26 cellular contexts compared by ENCODE assay signal in genomic region chr16:29989111-29989858, GRCh38. TPM values are rescaled to one million over a fixed set of nuclear protein-coding genes. Genes with fewer than 3 reads are reported as not detected.
DNase-seq lines count a peak whose midpoint lies in the region; ATAC-seq and TF ChIP-seq lines count a peak whose summit lies in the region.
"Had no signal": no experiment of that assay in that cellular context is flagged by ENCODE, and none has a peak within 500 bp of the region (broad histone marks: within the 10 kb centered on the region; RNA-seq: fewer than 3 reads in every experiment).

No MANE protein-coding gene starts in this region.

- TF ChIP-seq POLR2A in transverse colon (IDR thresholded peaks at IDR 0.05), result no peak

- H3K27me3 Mint-ChIP-seq in activated CD8-positive, alpha-beta T cell treated with anti-CD3 and anti-CD28 coated beads, Interleukin-2, amount 10 ng/mL, durations not matched to agents 7 days and 5 days (ENCODE audit: low read depth), result no peaks in the 10 kb centered on the region
- H3K27me3 Mint-ChIP-seq in activated CD8-positive, alpha-beta T cell treated with anti-CD3 and anti-CD28 coated beads for 36 hours, result no peaks in the 10 kb centered on the region
- no peaks in the 10 kb centered on the region for H3K27me3 Mint-ChIP-seq in WTC11 (ENCODE audit: low read depth)
- H3K27me3 Mint-ChIP-seq: naive thymus-derived CD4-positive, alpha-beta T cell had no signal

- peak overlapping the region in 1 of 2 donors; percentile 76 for H3K27ac ChIP-seq in lung (ENCODE audit: low read depth in 1 of 2, low read length in 1 of 2)
- H3K27ac ChIP-seq in transverse colon, result peak overlapping the region; percentile 59 to 74 (median 60)
- H3K27ac ChIP-seq: A549, PC-9, right lobe of liver had no signal

- no peak overlapping the region for H3K4me3 ChIP-seq in lung
- H3K4me3 ChIP-seq in transverse colon, result no peak overlapping the region
- H3K4me3 ChIP-seq: A549, dorsolateral prefrontal cortex, PC-9, right lobe of liver had no signal

- H3K9me3 ChIP-seq in lung (ENCODE audit: control insufficient read depth in 2 of 2, insufficient read depth in 1 of 2, low read length in 1 of 2) (no peaks in the 10 kb centered on the region), transverse colon (no peaks in the 10 kb centered on the region)
- H3K9me3 ChIP-seq: A549, BE2C, right lobe of liver had no signal

- H3K4me1 ChIP-seq in lung (ENCODE audit: control insufficient read depth in 2 of 2, insufficient read depth in 2 of 2, low read length in 2 of 2) (peaks cover 0 to 11% of the 10 kb centered on the region in 2 donors), transverse colon (peaks cover 0 to 26% (median 10%) of the 10 kb centered on the region in 4 donors)
- H3K4me1 ChIP-seq: A549, BE2C had no signal

- peak overlapping the region; percentile 20 for H3K27ac Mint-ChIP-seq in activated CD8-positive, alpha-beta T cell treated with anti-CD3 and anti-CD28 coated beads, Interleukin-2, amount 10 ng/mL, durations not matched to agents 7 days and 5 days
- no peak overlapping the region for H3K27ac Mint-ChIP-seq in activated CD8-positive, alpha-beta T cell treated with anti-CD3 and anti-CD28 coated beads for 36 hours
- peak overlapping the region; percentile 74; the same call in 1 of the 2 replicates for H3K27ac Mint-ChIP-seq in WTC11

- TF ChIP-seq CTCF in activated CD8-positive, alpha-beta T cell treated with anti-CD3 and anti-CD28 coated beads for 36 hours (IDR thresholded peaks at IDR 0.05), result no peak
- TF ChIP-seq CTCF in WTC11 (IDR thresholded peaks at IDR 0.05), result no peak
- no peak for TF ChIP-seq CTCF in lung (IDR thresholded peaks at IDR 0.05; ENCODE audit: control extremely low read depth, extremely low read depth)
- no peak for TF ChIP-seq CTCF in transverse colon (IDR thresholded peaks at IDR 0.05)

- CTCF ChIA-PET in activated CD8-positive, alpha-beta T cell treated with anti-CD3 and anti-CD28 coated beads, Interleukin-2, amount 10 ng/mL, durations not matched to agents 7 days and 5 days (lab: Charles Lee), result no interaction called here
- CTCF ChIA-PET in activated CD8-positive, alpha-beta T cell treated with anti-CD3 and anti-CD28 coated beads for 36 hours (lab: Charles Lee), result interaction anchor here (1.9 kb wide), 1 partner anchor 66 kb away, joined by 5 read pairs; no protein-coding TSS in a partner anchor
- CTCF ChIA-PET in WTC11 (lab: Charles Lee), result interaction anchor here (0.5 to 1.7 kb wide), 3 partner anchors 16 to 43 kb away, joined by 3 to 9 read pairs (median 3); no protein-coding TSS in a partner anchor

- POLR2A ChIA-PET in activated CD8-positive, alpha-beta T cell treated with anti-CD3 and anti-CD28 coated beads, Interleukin-2, amount 10 ng/mL, durations not matched to agents 7 days and 5 days (lab: Charles Lee), result interaction anchor here (1.1 kb wide), 2 partner anchors 28 to 63 kb away, joined by 3 read pairs; partner anchors contain the start of genes KCTD13 and TMEM219
- POLR2A ChIA-PET in activated CD8-positive, alpha-beta T cell treated with anti-CD3 and anti-CD28 coated beads for 36 hours (lab: Charles Lee), result interaction anchor here (0.8 to 1.2 kb wide), 2 partner anchors 17 to 63 kb away, joined by 3 read pairs; no protein-coding TSS in a partner anchor
- POLR2A ChIA-PET in WTC11 (lab: Charles Lee), result no interaction called here

- H3K36me3 Mint-ChIP-seq in activated CD8-positive, alpha-beta T cell treated with anti-CD3 and anti-CD28 coated beads, Interleukin-2, amount 10 ng/mL, durations not matched to agents 7 days and 5 days (ENCODE audit: low read depth), result peaks cover 54% of the 10 kb centered on the region
- H3K36me3 Mint-ChIP-seq in activated CD8-positive, alpha-beta T cell treated with anti-CD3 and anti-CD28 coated beads for 36 hours (ENCODE audit: low read depth), result peaks cover 24% of the 10 kb centered on the region
- H3K36me3 Mint-ChIP-seq in WTC11, result peaks cover 40% of the 10 kb centered on the region

- no peaks in the 10 kb centered on the region for H3K27me3 ChIP-seq in lung (ENCODE audit: control insufficient read depth, insufficient read depth)
- no peaks in the 10 kb centered on the region for H3K27me3 ChIP-seq in transverse colon
- H3K27me3 ChIP-seq: BE2C, dorsolateral prefrontal cortex, right lobe of liver had no signal

- DNase-seq in activated CD8-positive, alpha-beta T cell treated with anti-CD3 and anti-CD28 coated beads, Interleukin-2, amount 10 ng/mL, durations not matched to agents 7 days and 5 days, result no peak
- DNase-seq in activated CD8-positive, alpha-beta T cell treated with anti-CD3 and anti-CD28 coated beads for 36 hours, result no peak
- no peak for DNase-seq in WTC11 (ENCODE audit: low spot score)
- DNase-seq in lung (ENCODE audit: low spot score), result peak; percentile 65
- DNase-seq in transverse colon, result peak; percentile 39
- DNase-seq in iPS-NIHi11 (ENCODE audit: low spot score), result no peak
- DNase-seq in DMS153 treated with DMSO at 0.1 percent for 48 hours (lab: John Stamatoyannopoulos, UW; ENCODE audit: unreplicated experiment), result no peak
- DNase-seq: activated CD4-positive, alpha-beta T cell treated with anti-CD3 and anti-CD28 coated beads for 1 hour; activated CD8-positive, alpha-beta memory T cell treated with anti-CD3 and anti-CD28 coated beads for 24 hours; activated naive CD4-positive, alpha-beta T cell treated with Interleukin-2 at 50 U/mL for 16 hours; activated T-cell treated with anti-CD3 and anti-CD28 coated beads, Interleukin-2, amount 50 U/mL, for 1 hour; BE2C; COR-L47; DND-41; dorsolateral prefrontal cortex; head of caudate nucleus; naive thymus-derived CD4-positive, alpha-beta T cell; NCI-H146; NCI-H510A treated with DMSO at 0.1 percent for 48 hours; NK-92 treated with Interleukin-12 subunit alpha and Interleukin-12 subunit beta, amount 100 ng/mL, for 24 hours; PC-9; SIG-M5; stimulated activated CD4-positive, alpha-beta T cell treated with anti-CD3 and anti-CD28 coated beads, Interleukin-15, amount 100 ng/mL, for 24 hours had no signal

- ATAC-seq in activated CD8-positive, alpha-beta T cell treated with anti-CD3 and anti-CD28 coated beads, Interleukin-2, amount 10 ng/mL, durations not matched to agents 7 days and 5 days, result no peak
- no peak for ATAC-seq in activated CD8-positive, alpha-beta T cell treated with anti-CD3 and anti-CD28 coated beads for 36 hours
- ATAC-seq in WTC11 (no peak), lung (ENCODE audit: insufficient read depth, low FRiP score) (peak; percentile 32), GM18909 (IDR thresholded peaks at IDR 0.05; ENCODE audit: poor library complexity, unreplicated experiment) (no peak)
- ATAC-seq: A549; naive thymus-derived CD4-positive, alpha-beta T cell; right lobe of liver had no signal

- H3K4me1 Mint-ChIP-seq in activated CD8-positive, alpha-beta T cell treated with anti-CD3 and anti-CD28 coated beads, Interleukin-2, amount 10 ng/mL, durations not matched to agents 7 days and 5 days (ENCODE audit: low read depth), result peaks cover 6% of the 10 kb centered on the region
- H3K4me1 Mint-ChIP-seq in activated CD8-positive, alpha-beta T cell treated with anti-CD3 and anti-CD28 coated beads for 36 hours (ENCODE audit: low read depth), result peaks cover 5% of the 10 kb centered on the region
- 0 out of 2 replicates have a peak, but pooled peaks cover under 1% of the 10 kb centered on the region for H3K4me1 Mint-ChIP-seq in WTC11

- no peaks in the 10 kb centered on the region for H3K9me3 Mint-ChIP-seq in activated CD8-positive, alpha-beta T cell treated with anti-CD3 and anti-CD28 coated beads, Interleukin-2, amount 10 ng/mL, durations not matched to agents 7 days and 5 days (ENCODE audit: insufficient read depth)
- no peaks in the 10 kb centered on the region for H3K9me3 Mint-ChIP-seq in activated CD8-positive, alpha-beta T cell treated with anti-CD3 and anti-CD28 coated beads for 36 hours
- H3K9me3 Mint-ChIP-seq in WTC11, result no peaks in the 10 kb centered on the region
- H3K9me3 Mint-ChIP-seq: naive thymus-derived CD4-positive, alpha-beta T cell had no signal

- intact Hi-C loops in activated CD8-positive, alpha-beta T cell treated with anti-CD3 and anti-CD28 coated beads for 36 hours (cut with micrococcal nuclease), result no loop called here
- intact Hi-C loops in transverse colon (cut with DNase I; ENCODE audit: low total_unique reads), result no loop called here

- no peak overlapping the region for H3K4me3 Mint-ChIP-seq in activated CD8-positive, alpha-beta T cell treated with anti-CD3 and anti-CD28 coated beads, Interleukin-2, amount 10 ng/mL, durations not matched to agents 7 days and 5 days
- H3K4me3 Mint-ChIP-seq in activated CD8-positive, alpha-beta T cell treated with anti-CD3 and anti-CD28 coated beads for 36 hours, result no peak overlapping the region
- no peak overlapping the region for H3K4me3 Mint-ChIP-seq in WTC11

- TF ChIP-seq EP300 in transverse colon (IDR thresholded peaks at IDR 0.05; ENCODE audit: low read depth), result no peak

- in situ Hi-C loops in transverse colon (cut with MboI; ENCODE audit: low pct_ligation_motif_present in 1 of 4, low pct_unique_long_range_greater_than_20kb in 1 of 4, low sequenced_read_pairs in 3 of 4), result no loop called here

- H3K36me3 ChIP-seq in lung (ENCODE audit: control insufficient read depth in 2 of 2, insufficient read depth in 2 of 2, low read length in 2 of 2) (peaks cover 19 to 83% of the 10 kb centered on the region in 2 donors), transverse colon (peaks cover 0 to 40% (median 18%) of the 10 kb centered on the region in 4 donors)

- 75 to 88% methylated on average over 23 of the region's 23 CpGs for WGBS in lung, 2 donors
- 68 to 88% methylated on average over 13 to 23 of the region's 23 CpGs for WGBS in transverse colon (ENCODE audit: low coverage in 1 of 2), 2 donors

RNA-seq across cellular contexts. Expression of gene HIRIP3, which starts 6.1 kb away (rescaled TPM):
- total RNA-seq in activated CD8-positive, alpha-beta T cell treated with anti-CD3 and anti-CD28 coated beads, Interleukin-2, amount 10 ng/mL, durations not matched to agents 7 days and 5 days, result 10 to 100 TPM; 46.4 to 47.3 TPM
- total RNA-seq in activated CD8-positive, alpha-beta T cell treated with anti-CD3 and anti-CD28 coated beads for 36 hours, result 10 to 100 TPM; 35.2 to 36.4 TPM
- 18.9 to 21.2 TPM (median 21.1 TPM) in 3 replicates for total RNA-seq in WTC11 (2021)
- 10 to 100 TPM; 16.9 to 22.7 TPM for total RNA-seq in lung
- 10 to 100 TPM; 13.1 to 18.4 TPM for polyA plus RNA-seq in lung
- total RNA-seq in transverse colon, result 10 to 100 TPM in 2 of 4 donors, 1 to 10 TPM in 2; 1.8 to 11.7 (median 8.8) TPM

RNA-seq across cellular contexts. Expression of gene INO80E, which starts 6.8 kb away (rescaled TPM):
- 100 to 1,000 TPM; 104 to 117 TPM for total RNA-seq in activated CD8-positive, alpha-beta T cell treated with anti-CD3 and anti-CD28 coated beads, Interleukin-2, amount 10 ng/mL, durations not matched to agents 7 days and 5 days
- 10 to 100 TPM; 75.9 to 79.1 TPM for total RNA-seq in activated CD8-positive, alpha-beta T cell treated with anti-CD3 and anti-CD28 coated beads for 36 hours
- total RNA-seq in WTC11 (2021) (87.6 to 101 TPM (median 92.4 TPM) in 3 replicates), lung (10 to 100 TPM; 37.5 to 68.5 TPM), transverse colon (10 to 100 TPM; 65.6 to 94.3 (median 73.0) TPM)
- polyA plus RNA-seq in lung, result 100 to 1,000 TPM in 1 of 2 donors, 10 to 100 TPM in 1; 51.8 to 105 TPM

RNA-seq across cellular contexts. Expression of gene TAOK2, which starts 15.6 kb away (rescaled TPM):
- 10 to 100 TPM; 48.9 to 49.8 TPM for total RNA-seq in activated CD8-positive, alpha-beta T cell treated with anti-CD3 and anti-CD28 coated beads, Interleukin-2, amount 10 ng/mL, durations not matched to agents 7 days and 5 days
- total RNA-seq in activated CD8-positive, alpha-beta T cell treated with anti-CD3 and anti-CD28 coated beads for 36 hours, result 10 to 100 TPM; 25.0 to 25.9 TPM
- 38.3 to 42.4 TPM (median 39.2 TPM) in 3 replicates for total RNA-seq in WTC11 (2021)
- 10 to 100 TPM; 55.3 to 71.8 TPM for total RNA-seq in lung
- polyA plus RNA-seq in lung, result 10 to 100 TPM; 33.8 to 55.5 TPM
- 100 to 1,000 TPM in 1 of 4 donors, 10 to 100 TPM in 3; 54.6 to 103 (median 68.1) TPM for total RNA-seq in transverse colon

RNA-seq across cellular contexts. Expression of gene DOC2A, which starts 21.5 kb away (rescaled TPM):
- under 1 TPM in 1 of 2 experiments, not detected in 1; 0.34 TPM for total RNA-seq in activated CD8-positive, alpha-beta T cell treated with anti-CD3 and anti-CD28 coated beads, Interleukin-2, amount 10 ng/mL, durations not matched to agents 7 days and 5 days
- 1 to 10 TPM in 1 of 2 experiments, under 1 TPM in 1; 0.68 to 1.8 TPM for total RNA-seq in activated CD8-positive, alpha-beta T cell treated with anti-CD3 and anti-CD28 coated beads for 36 hours
- total RNA-seq in WTC11 (2021) (10.8 to 16.6 TPM (median 16.4 TPM) in 3 replicates), lung (1 to 10 TPM; 2.4 to 8.7 TPM), transverse colon (10 to 100 TPM in 1 of 4 donors, 1 to 10 TPM in 3; 7.2 to 28.8 (median 9.7) TPM)
- 1 to 10 TPM; 1.4 to 2.9 TPM for polyA plus RNA-seq in lung

RNA-seq across cellular contexts. Expression of gene TMEM219, which starts 27.4 kb away (rescaled TPM):
- 10 to 100 TPM; 57.8 to 61.0 TPM for total RNA-seq in activated CD8-positive, alpha-beta T cell treated with anti-CD3 and anti-CD28 coated beads, Interleukin-2, amount 10 ng/mL, durations not matched to agents 7 days and 5 days
- total RNA-seq in activated CD8-positive, alpha-beta T cell treated with anti-CD3 and anti-CD28 coated beads for 36 hours, result 10 to 100 TPM; 31.9 to 34.9 TPM
- total RNA-seq in WTC11 (2021) (69.6 to 87.6 TPM (median 78.0 TPM) in 3 replicates), lung (100 to 1,000 TPM in 1 of 2 donors, 10 to 100 TPM in 1; 56.4 to 141 TPM), transverse colon (100 to 1,000 TPM; 149 to 210 (median 158) TPM)
- 100 to 1,000 TPM; 127 to 210 TPM for polyA plus RNA-seq in lung

Comparison
In these comparisons a context has a peak if more than half of its experiments do, and no peak if none do; other contexts are left out.
1. DNase-seq: peak in lung (single experiment) and transverse colon (single experiment); none in activated CD8-positive, alpha-beta T cell treated with anti-CD3 and anti-CD28 coated beads, Interleukin-2, amount 10 ng/mL, durations not matched to agents 7 days and 5 days (single experiment), activated CD8-positive, alpha-beta T cell treated with anti-CD3 and anti-CD28 coated beads for 36 hours (single experiment), WTC11 (single experiment), iPS-NIHi11 (single experiment) and DMS153 treated with DMSO at 0.1 percent for 48 hours (single experiment).